Comparison of ENCODE assay signal across 1 cellular context in the genomic region with DNA sequence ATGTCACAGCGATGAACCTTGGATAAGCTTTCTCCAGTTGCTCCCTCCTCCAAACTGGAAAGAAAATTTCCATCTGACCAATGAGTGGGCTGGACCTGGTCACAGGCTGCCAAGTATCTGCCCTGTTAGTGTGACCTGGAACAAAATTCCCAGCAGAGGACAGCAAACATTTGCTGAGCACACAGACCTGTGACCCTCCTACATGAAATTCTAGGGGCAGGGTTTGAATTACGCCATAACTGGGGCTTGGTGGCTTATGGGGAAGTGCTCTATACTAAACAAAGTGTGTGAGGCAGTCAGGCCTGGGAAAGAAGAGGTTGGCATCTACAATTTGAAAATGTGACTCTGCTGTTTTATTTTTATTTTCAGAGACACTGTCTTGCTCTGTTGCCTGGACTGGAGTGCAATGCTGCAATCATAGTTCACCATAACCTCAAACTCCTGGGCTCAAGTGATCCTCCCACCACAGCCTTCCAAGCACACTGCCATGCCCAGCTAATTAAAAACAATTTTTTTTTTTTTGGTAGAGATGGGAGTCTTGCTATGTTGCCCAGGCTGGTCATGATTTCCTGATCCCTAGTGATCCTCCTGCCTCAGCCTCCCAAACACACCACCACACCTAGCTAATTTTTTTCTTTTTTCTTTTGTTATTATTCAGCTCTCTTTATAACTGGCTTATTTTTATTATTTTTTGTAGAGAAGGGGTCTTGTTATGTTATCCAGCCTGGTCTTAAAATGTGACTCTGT.
TF ChIP-seq lines count a peak whose summit lies in the region.

No MANE protein-coding gene starts in this region.

TF ChIP-seq in HepG2, 621 proteins besides CTCF, POLR2A, EP300 and RAD21 (continued from another document and continues in another):
- TF ChIP-seq, protein P1, sequence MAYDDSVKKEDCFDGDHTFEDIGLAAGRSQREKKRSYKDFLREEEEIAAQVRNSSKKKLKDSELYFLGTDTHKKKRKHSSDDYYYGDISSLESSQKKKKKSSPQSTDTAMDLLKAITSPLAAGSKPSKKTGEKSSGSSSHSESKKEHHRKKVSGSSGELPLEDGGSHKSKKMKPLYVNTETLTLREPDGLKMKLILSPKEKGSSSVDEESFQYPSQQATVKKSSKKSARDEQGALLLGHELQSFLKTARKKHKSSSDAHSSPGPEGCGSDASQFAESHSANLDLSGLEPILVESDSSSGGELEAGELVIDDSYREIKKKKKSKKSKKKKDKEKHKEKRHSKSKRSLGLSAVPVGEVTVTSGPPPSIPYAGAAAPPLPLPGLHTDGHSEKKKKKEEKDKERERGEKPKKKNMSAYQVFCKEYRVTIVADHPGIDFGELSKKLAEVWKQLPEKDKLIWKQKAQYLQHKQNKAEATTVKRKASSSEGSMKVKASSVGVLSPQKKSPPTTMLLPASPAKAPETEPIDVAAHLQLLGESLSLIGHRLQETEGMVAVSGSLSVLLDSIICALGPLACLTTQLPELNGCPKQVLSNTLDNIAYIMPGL (CRISPR knock-in tag; IDR thresholded peaks at IDR 0.05; ENCODE audit: borderline replicate concordance in 1 of 2, low read depth in 1 of 2) = peak in 1 of 2 experiments; percentile 56; a peak in 1 of 4 replicates
- TF ChIP-seq ZSCAN12 (CRISPR knock-in tag; IDR thresholded peaks at IDR 0.05) = no peak
- TF ChIP-seq, protein P2, sequence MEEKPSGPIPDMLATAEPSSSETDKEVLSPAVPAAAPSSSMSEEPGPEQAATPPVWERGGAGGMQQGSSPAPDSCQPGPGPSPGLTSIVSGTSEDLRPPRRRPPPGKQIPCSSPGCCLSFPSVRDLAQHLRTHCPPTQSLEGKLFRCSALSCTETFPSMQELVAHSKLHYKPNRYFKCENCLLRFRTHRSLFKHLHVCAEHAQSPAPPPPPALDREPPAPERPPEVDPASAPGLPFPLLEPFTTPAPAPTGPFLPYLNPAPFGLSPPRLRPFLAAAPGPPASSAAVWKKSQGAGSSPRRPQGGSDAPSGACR (CRISPR knock-in tag; IDR thresholded peaks at IDR 0.05) = 0 out of 2 replicates have a peak, but pooled peaks have one; percentile 56
- TF ChIP-seq, protein P3, sequence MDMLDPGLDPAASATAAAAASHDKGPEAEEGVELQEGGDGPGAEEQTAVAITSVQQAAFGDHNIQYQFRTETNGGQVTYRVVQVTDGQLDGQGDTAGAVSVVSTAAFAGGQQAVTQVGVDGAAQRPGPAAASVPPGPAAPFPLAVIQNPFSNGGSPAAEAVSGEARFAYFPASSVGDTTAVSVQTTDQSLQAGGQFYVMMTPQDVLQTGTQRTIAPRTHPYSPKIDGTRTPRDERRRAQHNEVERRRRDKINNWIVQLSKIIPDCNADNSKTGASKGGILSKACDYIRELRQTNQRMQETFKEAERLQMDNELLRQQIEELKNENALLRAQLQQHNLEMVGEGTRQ (IDR thresholded peaks at IDR 0.05; ENCODE audit: low read depth, low read length) = no peak
- TF ChIP-seq, protein P3 (CRISPR knock-in tag; IDR thresholded peaks at IDR 0.05; ENCODE audit: borderline replicate concordance) = peak; percentile 66; the same call in 1 of the 2 replicates
- no peak for TF ChIP-seq XBP1 (CRISPR knock-in tag; IDR thresholded peaks at IDR 0.05)
- TF ChIP-seq KLF11 (CRISPR knock-in tag; IDR thresholded peaks at IDR 0.05) = no peak
- peak; percentile 89 for TF ChIP-seq NFIC (IDR thresholded peaks at IDR 0.05; ENCODE audit: low read length)
- peak; percentile 78; the same call in 1 of the 2 replicates for TF ChIP-seq NCOR1 (IDR thresholded peaks at IDR 0.05; ENCODE audit: borderline replicate concordance, low read length)
- peak; percentile 98 for TF ChIP-seq NR2F6 (IDR thresholded peaks at IDR 0.05)
- peak; percentile 96 for TF ChIP-seq NR2F6 (CRISPR knock-in tag; IDR thresholded peaks at IDR 0.05)
- TF ChIP-seq, protein P4, sequence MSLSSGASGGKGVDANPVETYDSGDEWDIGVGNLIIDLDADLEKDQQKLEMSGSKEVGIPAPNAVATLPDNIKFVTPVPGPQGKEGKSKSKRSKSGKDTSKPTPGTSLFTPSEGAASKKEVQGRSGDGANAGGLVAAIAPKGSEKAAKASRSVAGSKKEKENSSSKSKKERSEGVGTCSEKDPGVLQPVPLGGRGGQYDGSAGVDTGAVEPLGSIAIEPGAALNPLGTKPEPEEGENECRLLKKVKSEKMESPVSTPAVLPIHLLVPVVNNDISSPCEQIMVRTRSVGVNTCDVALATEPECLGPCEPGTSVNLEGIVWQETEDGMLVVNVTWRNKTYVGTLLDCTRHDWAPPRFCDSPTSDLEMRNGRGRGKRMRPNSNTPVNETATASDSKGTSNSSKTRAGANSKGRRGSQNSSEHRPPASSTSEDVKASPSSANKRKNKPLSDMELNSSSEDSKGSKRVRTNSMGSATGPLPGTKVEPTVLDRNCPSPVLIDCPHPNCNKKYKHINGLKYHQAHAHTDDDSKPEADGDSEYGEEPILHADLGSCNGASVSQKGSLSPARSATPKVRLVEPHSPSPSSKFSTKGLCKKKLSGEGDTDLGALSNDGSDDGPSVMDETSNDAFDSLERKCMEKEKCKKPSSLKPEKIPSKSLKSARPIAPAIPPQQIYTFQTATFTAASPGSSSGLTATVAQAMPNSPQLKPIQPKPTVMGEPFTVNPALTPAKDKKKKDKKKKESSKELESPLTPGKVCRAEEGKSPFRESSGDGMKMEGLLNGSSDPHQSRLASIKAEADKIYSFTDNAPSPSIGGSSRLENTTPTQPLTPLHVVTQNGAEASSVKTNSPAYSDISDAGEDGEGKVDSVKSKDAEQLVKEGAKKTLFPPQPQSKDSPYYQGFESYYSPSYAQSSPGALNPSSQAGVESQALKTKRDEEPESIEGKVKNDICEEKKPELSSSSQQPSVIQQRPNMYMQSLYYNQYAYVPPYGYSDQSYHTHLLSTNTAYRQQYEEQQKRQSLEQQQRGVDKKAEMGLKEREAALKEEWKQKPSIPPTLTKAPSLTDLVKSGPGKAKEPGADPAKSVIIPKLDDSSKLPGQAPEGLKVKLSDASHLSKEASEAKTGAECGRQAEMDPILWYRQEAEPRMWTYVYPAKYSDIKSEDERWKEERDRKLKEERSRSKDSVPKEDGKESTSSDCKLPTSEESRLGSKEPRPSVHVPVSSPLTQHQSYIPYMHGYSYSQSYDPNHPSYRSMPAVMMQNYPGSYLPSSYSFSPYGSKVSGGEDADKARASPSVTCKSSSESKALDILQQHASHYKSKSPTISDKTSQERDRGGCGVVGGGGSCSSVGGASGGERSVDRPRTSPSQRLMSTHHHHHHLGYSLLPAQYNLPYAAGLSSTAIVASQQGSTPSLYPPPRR (CRISPR knock-in tag; IDR thresholded peaks at IDR 0.05; ENCODE audit: borderline replicate concordance) = peak; percentile 93
- no peak for TF ChIP-seq MXD4 (CRISPR knock-in tag; IDR thresholded peaks at IDR 0.05)
- TF ChIP-seq ZNF441 (CRISPR knock-in tag; IDR thresholded peaks at IDR 0.05; ENCODE audit: borderline replicate concordance) = no peak
- TF ChIP-seq ZFP36 (IDR thresholded peaks at IDR 0.05; ENCODE audit: borderline replicate concordance, low read depth, low read length, partially characterized antibody) = no peak
- TF ChIP-seq, protein P5, sequence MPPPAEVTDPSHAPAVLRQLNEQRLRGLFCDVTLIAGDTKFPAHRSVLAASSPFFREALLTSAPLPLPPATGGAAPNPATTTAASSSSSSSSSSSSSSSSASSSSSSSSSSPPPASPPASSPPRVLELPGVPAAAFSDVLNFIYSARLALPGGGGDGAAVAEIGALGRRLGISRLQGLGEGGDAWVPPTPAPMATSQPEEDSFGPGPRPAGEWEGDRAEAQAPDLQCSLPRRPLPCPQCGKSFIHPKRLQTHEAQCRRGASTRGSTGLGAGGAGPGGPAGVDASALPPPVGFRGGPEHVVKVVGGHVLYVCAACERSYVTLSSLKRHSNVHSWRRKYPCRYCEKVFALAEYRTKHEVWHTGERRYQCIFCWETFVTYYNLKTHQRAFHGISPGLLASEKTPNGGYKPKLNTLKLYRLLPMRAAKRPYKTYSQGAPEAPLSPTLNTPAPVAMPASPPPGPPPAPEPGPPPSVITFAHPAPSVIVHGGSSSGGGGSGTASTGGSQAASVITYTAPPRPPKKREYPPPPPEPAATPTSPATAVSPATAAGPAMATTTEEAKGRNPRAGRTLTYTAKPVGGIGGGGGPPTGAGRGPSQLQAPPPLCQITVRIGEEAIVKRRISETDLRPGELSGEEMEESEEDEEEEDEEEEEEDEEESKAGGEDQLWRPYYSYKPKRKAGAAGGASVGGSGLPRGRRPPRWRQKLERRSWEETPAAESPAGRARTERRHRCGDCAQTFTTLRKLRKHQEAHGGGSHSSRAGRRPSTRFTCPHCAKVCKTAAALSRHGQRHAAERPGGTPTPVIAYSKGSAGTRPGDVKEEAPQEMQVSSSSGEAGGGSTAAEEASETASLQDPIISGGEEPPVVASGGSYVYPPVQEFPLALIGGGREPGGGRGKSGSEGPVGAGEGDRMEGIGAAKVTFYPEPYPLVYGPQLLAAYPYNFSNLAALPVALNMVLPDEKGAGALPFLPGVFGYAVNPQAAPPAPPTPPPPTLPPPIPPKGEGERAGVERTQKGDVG (CRISPR knock-in tag; IDR thresholded peaks at IDR 0.05; ENCODE audit: borderline replicate concordance) = no peak
- no peak for TF ChIP-seq ZNF670 (CRISPR knock-in tag; IDR thresholded peaks at IDR 0.05; ENCODE audit: borderline replicate concordance)
- TF ChIP-seq FOXJ3 (CRISPR knock-in tag; IDR thresholded peaks at IDR 0.05; ENCODE audit: borderline replicate concordance) = peak; percentile 84; the same call in 1 of the 2 replicates
- no peak for TF ChIP-seq ZNF557 (CRISPR knock-in tag; IDR thresholded peaks at IDR 0.05)
- no peak for TF ChIP-seq ZNF713 (CRISPR knock-in tag; IDR thresholded peaks at IDR 0.05)
- TF ChIP-seq CCDC6 (CRISPR knock-in tag; IDR thresholded peaks at IDR 0.05) = no peak
- TF ChIP-seq, protein P6, sequence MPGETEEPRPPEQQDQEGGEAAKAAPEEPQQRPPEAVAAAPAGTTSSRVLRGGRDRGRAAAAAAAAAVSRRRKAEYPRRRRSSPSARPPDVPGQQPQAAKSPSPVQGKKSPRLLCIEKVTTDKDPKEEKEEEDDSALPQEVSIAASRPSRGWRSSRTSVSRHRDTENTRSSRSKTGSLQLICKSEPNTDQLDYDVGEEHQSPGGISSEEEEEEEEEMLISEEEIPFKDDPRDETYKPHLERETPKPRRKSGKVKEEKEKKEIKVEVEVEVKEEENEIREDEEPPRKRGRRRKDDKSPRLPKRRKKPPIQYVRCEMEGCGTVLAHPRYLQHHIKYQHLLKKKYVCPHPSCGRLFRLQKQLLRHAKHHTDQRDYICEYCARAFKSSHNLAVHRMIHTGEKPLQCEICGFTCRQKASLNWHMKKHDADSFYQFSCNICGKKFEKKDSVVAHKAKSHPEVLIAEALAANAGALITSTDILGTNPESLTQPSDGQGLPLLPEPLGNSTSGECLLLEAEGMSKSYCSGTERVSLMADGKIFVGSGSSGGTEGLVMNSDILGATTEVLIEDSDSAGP (CRISPR knock-in tag; IDR thresholded peaks at IDR 0.05; ENCODE audit: borderline replicate concordance) = no peak; the same call in 1 of the 2 replicates
- peak; percentile 79; the same call in 1 of the 2 replicates for TF ChIP-seq HOXA3 (CRISPR knock-in tag; IDR thresholded peaks at IDR 0.05)
- TF ChIP-seq, protein P7, sequence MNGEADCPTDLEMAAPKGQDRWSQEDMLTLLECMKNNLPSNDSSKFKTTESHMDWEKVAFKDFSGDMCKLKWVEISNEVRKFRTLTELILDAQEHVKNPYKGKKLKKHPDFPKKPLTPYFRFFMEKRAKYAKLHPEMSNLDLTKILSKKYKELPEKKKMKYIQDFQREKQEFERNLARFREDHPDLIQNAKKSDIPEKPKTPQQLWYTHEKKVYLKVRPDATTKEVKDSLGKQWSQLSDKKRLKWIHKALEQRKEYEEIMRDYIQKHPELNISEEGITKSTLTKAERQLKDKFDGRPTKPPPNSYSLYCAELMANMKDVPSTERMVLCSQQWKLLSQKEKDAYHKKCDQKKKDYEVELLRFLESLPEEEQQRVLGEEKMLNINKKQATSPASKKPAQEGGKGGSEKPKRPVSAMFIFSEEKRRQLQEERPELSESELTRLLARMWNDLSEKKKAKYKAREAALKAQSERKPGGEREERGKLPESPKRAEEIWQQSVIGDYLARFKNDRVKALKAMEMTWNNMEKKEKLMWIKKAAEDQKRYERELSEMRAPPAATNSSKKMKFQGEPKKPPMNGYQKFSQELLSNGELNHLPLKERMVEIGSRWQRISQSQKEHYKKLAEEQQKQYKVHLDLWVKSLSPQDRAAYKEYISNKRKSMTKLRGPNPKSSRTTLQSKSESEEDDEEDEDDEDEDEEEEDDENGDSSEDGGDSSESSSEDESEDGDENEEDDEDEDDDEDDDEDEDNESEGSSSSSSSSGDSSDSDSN (CRISPR knock-in tag; IDR thresholded peaks at IDR 0.05) = no peak
- TF ChIP-seq ZNF761 (CRISPR knock-in tag; conservative IDR thresholded peaks at IDR 0.05) = peak; percentile 33; the same call in 1 of the 2 replicates
- peak; percentile 95 for TF ChIP-seq ELF3 (CRISPR knock-in tag; IDR thresholded peaks at IDR 0.05)
- no peak for TF ChIP-seq REXO4 (CRISPR knock-in tag; IDR thresholded peaks at IDR 0.05; ENCODE audit: borderline replicate concordance)
- peak; percentile 43 for TF ChIP-seq SMC3 (IDR thresholded peaks at IDR 0.05; ENCODE audit: low read length)
- TF ChIP-seq, protein P8, sequence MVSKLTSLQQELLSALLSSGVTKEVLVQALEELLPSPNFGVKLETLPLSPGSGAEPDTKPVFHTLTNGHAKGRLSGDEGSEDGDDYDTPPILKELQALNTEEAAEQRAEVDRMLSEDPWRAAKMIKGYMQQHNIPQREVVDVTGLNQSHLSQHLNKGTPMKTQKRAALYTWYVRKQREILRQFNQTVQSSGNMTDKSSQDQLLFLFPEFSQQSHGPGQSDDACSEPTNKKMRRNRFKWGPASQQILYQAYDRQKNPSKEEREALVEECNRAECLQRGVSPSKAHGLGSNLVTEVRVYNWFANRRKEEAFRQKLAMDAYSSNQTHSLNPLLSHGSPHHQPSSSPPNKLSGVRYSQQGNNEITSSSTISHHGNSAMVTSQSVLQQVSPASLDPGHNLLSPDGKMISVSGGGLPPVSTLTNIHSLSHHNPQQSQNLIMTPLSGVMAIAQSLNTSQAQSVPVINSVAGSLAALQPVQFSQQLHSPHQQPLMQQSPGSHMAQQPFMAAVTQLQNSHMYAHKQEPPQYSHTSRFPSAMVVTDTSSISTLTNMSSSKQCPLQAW (CRISPR knock-in tag; IDR thresholded peaks at IDR 0.05) = peak; percentile 80
- no peak for TF ChIP-seq SYNCRIP (IDR thresholded peaks at IDR 0.05; ENCODE audit: insufficient read depth, low read depth, low read length)
- no peak for TF ChIP-seq MTA1 (CRISPR knock-in tag; IDR thresholded peaks at IDR 0.05; ENCODE audit: borderline replicate concordance)
- no peak for TF ChIP-seq ZNF777 (CRISPR knock-in tag; IDR thresholded peaks at IDR 0.05)
- no peak for TF ChIP-seq SMAD1 (CRISPR knock-in tag; IDR thresholded peaks at IDR 0.05; ENCODE audit: borderline replicate concordance, low read depth)
- no peak for TF ChIP-seq NONO (IDR thresholded peaks at IDR 0.05)
- peak; percentile 86 for TF ChIP-seq NONO (CRISPR knock-in tag; conservative IDR thresholded peaks at IDR 0.05)
- no peak for TF ChIP-seq PAX8 (CRISPR knock-in tag; IDR thresholded peaks at IDR 0.05; ENCODE audit: borderline replicate concordance)
- peak; percentile 61; the same call in 1 of the 2 replicates for TF ChIP-seq ZNF350 (CRISPR knock-in tag; IDR thresholded peaks at IDR 0.05; ENCODE audit: borderline replicate concordance, low read depth)
- no peak for TF ChIP-seq EHMT2 (IDR thresholded peaks at IDR 0.05; ENCODE audit: borderline replicate concordance, low read depth, low read length)
- TF ChIP-seq SIX1 (CRISPR knock-in tag; IDR thresholded peaks at IDR 0.05; ENCODE audit: borderline replicate concordance) = peak; percentile 75; the same call in 1 of the 2 replicates
